In genomic region chr12:115710104-115710564, GRCh38 we compare ENCODE assay signal across 12 cellular contexts.
DNase-seq lines count a peak whose midpoint lies in the region; ATAC-seq and TF ChIP-seq lines count a peak whose summit lies in the region.
"Had no signal": no experiment of that assay in that cellular context is flagged by ENCODE, and none has a peak within 500 bp of the region (broad histone marks: within the 10 kb centered on the region; RNA-seq: fewer than 3 reads in every experiment).

No MANE protein-coding gene starts in this region.

- intact Hi-C loops in adrenal gland (cut with DNase I), result no loop called here
- intact Hi-C loops in heart right ventricle (cut with DNase I), result no loop called here

- H3K27me3 ChIP-seq in adrenal gland (no peaks in the 10 kb centered on the region), heart right ventricle (peaks cover 0 to 5% (median 3%) of the 10 kb centered on the region in 7 donors)
- H3K27me3 ChIP-seq: neutrophil had no signal

- WGBS in adrenal gland, 4 donors, result 51 to 63% (median 56%) methylated on average over 3 of the region's 3 CpGs
- 60 to 76% methylated on average over 3 of the region's 3 CpGs for WGBS in heart right ventricle, 2 donors

- no peak overlapping the region for H3K4me3 ChIP-seq in adrenal gland
- H3K4me3 ChIP-seq in heart right ventricle, result no peak overlapping the region
- H3K4me3 ChIP-seq in skeletal muscle cell (ENCODE audit: low read depth, low read length), result no peak overlapping the region

- DNase-seq in EH (ENCODE audit: low read depth) (peak; percentile 92), adrenal gland (peak in 6 of 7 donors; percentile 22 to 50 (median 28)), heart right ventricle (peak; percentile 16 to 34), skeletal muscle cell (ENCODE audit: low read depth) (peak; percentile 29), NCI-H748 (lab: John Stamatoyannopoulos, UW; ENCODE audit: unreplicated experiment) (no peak), DMS153 (lab: John Stamatoyannopoulos, UW) (no peak), NCI-H2107 (lab: John Stamatoyannopoulos, UW) (no peak)
- DNase-seq: activated CD4-positive, alpha-beta T cell treated with anti-CD3 and anti-CD28 coated beads, Interleukin-2, amount 50 U/mL, for 4 hours; immature natural killer cell; T-cell had no signal

- H3K4me1 ChIP-seq in adrenal gland (replicated peaks in 1 of 2), result no peaks in the 10 kb centered on the region
- peaks cover 0 to 23% (median 14%) of the 10 kb centered on the region in 9 donors for H3K4me1 ChIP-seq in heart right ventricle

- TF ChIP-seq POLR2A in adrenal gland (IDR thresholded peaks at IDR 0.05), result no peak

- TF ChIP-seq CTCF in adrenal gland (IDR thresholded peaks at IDR 0.05) (no peak), heart right ventricle (IDR thresholded peaks at IDR 0.05) (no peak)

- H3K36me3 ChIP-seq in adrenal gland (replicated peaks in 1 of 2) (no peaks in the 10 kb centered on the region), heart right ventricle (no peaks in the 10 kb centered on the region)
- H3K36me3 ChIP-seq: neutrophil had no signal

- peak in 7 of 8 donors; percentile 53 to 89 (median 80) for ATAC-seq in heart right ventricle
- ATAC-seq in GM18511 (IDR thresholded peaks at IDR 0.05; ENCODE audit: unreplicated experiment), result no peak
- ATAC-seq: T-cell had no signal

- H3K9me3 ChIP-seq in adrenal gland (replicated peaks in 1 of 3), result no peaks in the 10 kb centered on the region
- peaks cover 0 to 10% (median 0%) of the 10 kb centered on the region in 11 donors for H3K9me3 ChIP-seq in heart right ventricle
- H3K9me3 ChIP-seq: neutrophil had no signal

- H3K27ac ChIP-seq in adrenal gland, result no peak overlapping the region
- peak overlapping the region in 2 of 10 donors; percentile 39 to 42 for H3K27ac ChIP-seq in heart right ventricle
- H3K27ac ChIP-seq: neutrophil had no signal

Comparison
In these comparisons a context has a peak if more than half of its experiments do, and no peak if none do; other contexts are left out.
1. DNase-seq: peak in EH (single experiment), adrenal gland (6 of 7), heart right ventricle (2 of 2) and skeletal muscle cell (single experiment); none in NCI-H748 (single experiment), DMS153 (single experiment) and NCI-H2107 (single experiment).